In genomic region chr10:110864662-110865140, GRCh38 we compare ENCODE assay signal across 1 cellular context.
TF ChIP-seq lines count a peak whose summit lies in the region.

No MANE protein-coding gene starts in this region.

TF ChIP-seq in GM12878, 131 proteins besides CTCF, POLR2A, EP300 and RAD21 (continued from another document and continues in another):
- TF ChIP-seq CUX1 (IDR thresholded peaks at IDR 0.05; ENCODE audit: insufficient replicate concordance, low read depth, low read length) (peak; percentile 64), PKNOX1 (IDR thresholded peaks at IDR 0.05) (peak; percentile 99), ZBTB4 (CRISPR knock-in tag; IDR thresholded peaks at IDR 0.05) (no peak), STAT1 (conservative IDR thresholded peaks at IDR 0.05) (no peak), POLR2AphosphoS2 (IDR thresholded peaks at IDR 0.05; ENCODE audit: low read depth, low read length) (no peak), SMC3 (IDR thresholded peaks at IDR 0.05; ENCODE audit: borderline replicate concordance, low read length) (peak; percentile 23; the same call in 1 of the 2 replicates), NFYA (IDR thresholded peaks at IDR 0.05; ENCODE audit: borderline replicate concordance, low read depth, low read length) (peak; percentile 26; the same call in 1 of the 2 replicates), EED (IDR thresholded peaks at IDR 0.05; ENCODE audit: low read depth) (no peak; the same call in 1 of the 2 replicates), IRF5 (IDR thresholded peaks at IDR 0.05; ENCODE audit: borderline replicate concordance) (no peak), CBX3 (IDR thresholded peaks at IDR 0.05; ENCODE audit: borderline replicate concordance, low read depth) (no peak), SIN3A (IDR thresholded peaks at IDR 0.05; ENCODE audit: low read depth, low read length) (peak; percentile 64; the same call in 1 of the 2 replicates), NR2C1 (IDR thresholded peaks at IDR 0.05) (no peak), CEBPZ (IDR thresholded peaks at IDR 0.05; ENCODE audit: low read depth, low read length) (peak; percentile 1; the same call in 1 of the 2 replicates), TCF7 (IDR thresholded peaks at IDR 0.05; ENCODE audit: borderline replicate concordance) (peak; percentile 22; the same call in 1 of the 2 replicates), BCL3 (IDR thresholded peaks at IDR 0.05; ENCODE audit: borderline replicate concordance, insufficient read depth, low read depth, low read length, poor library complexity, severe bottlenecking) (no peak), ZBED1 (IDR thresholded peaks at IDR 0.05; ENCODE audit: borderline replicate concordance) (no peak), JUND (IDR thresholded peaks at IDR 0.05; ENCODE audit: low read depth, low read length) (no peak), HDGF (IDR thresholded peaks at IDR 0.05) (no peak), RCOR1 (conservative IDR thresholded peaks at IDR 0.05; ENCODE audit: low read depth, low read length) (no peak), ZBTB11 (CRISPR knock-in tag; IDR thresholded peaks at IDR 0.05) (no peak), EZH2 (IDR thresholded peaks at IDR 0.05; ENCODE audit: borderline replicate concordance, control insufficient read depth, low read depth, low read length) (no peak), YY1 (IDR thresholded peaks at IDR 0.05; ENCODE audit: low read depth, low read length) (0 out of 2 replicates have a peak, but pooled peaks have one; percentile 9), NKRF (conservative IDR thresholded peaks at IDR 0.05) (no peak), MAX (IDR thresholded peaks at IDR 0.05; ENCODE audit: low read depth, low read length) (0 out of 2 replicates have a peak, but pooled peaks have one; percentile 21), CHD2 (IDR thresholded peaks at IDR 0.05; ENCODE audit: borderline replicate concordance, low read depth, low read length) (peak; percentile 65; the same call in 1 of the 2 replicates), TBL1XR1 (IDR thresholded peaks at IDR 0.05; ENCODE audit: low read depth, low read length) (peak; percentile 75)
